ENCODE assay signal across 19 cellular contexts in the genomic region with DNA sequence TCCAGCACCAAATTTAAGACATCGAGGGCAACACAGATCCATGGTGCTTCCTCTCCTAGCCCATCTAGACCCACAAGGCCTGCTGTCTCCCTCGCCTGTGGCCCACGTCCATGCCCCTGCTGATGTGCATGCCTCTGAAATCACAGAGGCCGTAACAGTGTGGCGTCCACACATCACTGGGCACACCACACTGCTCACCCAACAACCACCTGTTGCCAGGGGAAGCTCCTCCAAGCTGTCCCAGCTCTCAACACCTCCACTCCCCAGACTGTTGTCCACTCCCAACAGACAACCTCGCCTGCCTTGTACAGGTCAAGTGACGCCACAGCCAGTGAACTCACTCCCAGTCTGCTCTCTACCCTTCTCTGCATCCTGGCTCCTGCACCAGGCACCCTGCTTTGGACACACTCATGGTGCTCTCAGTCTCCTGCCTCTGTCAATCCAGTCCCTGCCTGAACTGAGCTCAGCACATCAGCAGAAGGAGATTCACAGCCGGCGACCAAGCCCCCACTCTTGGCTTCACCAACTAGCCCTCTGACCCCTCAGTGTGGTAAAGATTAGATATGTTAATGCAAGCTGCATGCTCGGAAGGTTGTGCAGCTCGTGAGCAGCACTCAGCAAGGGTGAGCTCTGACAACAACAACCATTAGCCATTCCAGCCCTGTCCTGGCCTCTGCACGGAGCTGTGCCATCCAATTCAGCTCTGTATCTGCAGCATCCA.
"Had no signal": no experiment of that assay in that cellular context is flagged by ENCODE, and none has a peak within 500 bp of the region (broad histone marks: within the 10 kb centered on the region; RNA-seq: fewer than 3 reads in every experiment).

No MANE protein-coding gene starts in this region.

- FAIRE-seq: astrocyte, frontal cortex, keratinocyte had no signal

- H3K27me3 ChIP-seq: breast epithelium, ovary, tibial nerve had no signal

- H3K27ac ChIP-seq: breast epithelium, ovary, VCaP had no signal

- DNase-seq: activated CD4-positive, alpha-beta T cell treated with anti-CD3 and anti-CD28 coated beads for 1 hour; activated CD8-positive, alpha-beta memory T cell treated with anti-CD3 and anti-CD28 coated beads for 24 hours; activated CD8-positive, alpha-beta memory T cell treated with anti-CD3 and anti-CD28 coated beads, Interleukin-2, amount 50 U/mL, for 48 hours; activated gamma-delta T cell; activated T-cell treated with anti-CD3 and anti-CD28 coated beads, Interleukin-2, amount 50 U/mL, for 48 hours; cerebellar nuclear complex; effector CD4-positive, alpha-beta T cell; stimulated activated CD4-positive, alpha-beta T cell treated with anti-CD3 and anti-CD28 coated beads, Interleukin-1b, Interleukin-23, amount 100 ng/mL, for 48 hours; stimulated activated CD8-positive, alpha-beta memory T cell treated with anti-CD3 and anti-CD28 coated beads, Interleukin-4, amount 100 ng/mL, for 48 hours; stimulated activated naive CD4-positive, alpha-beta T cell treated with Interleukin-2 at 50 U/mL for 16 hours had no signal

- H3K4me3 Mint-ChIP-seq: activated naive CD4-positive, alpha-beta T cell treated with anti-CD3 and anti-CD28 coated beads, Interleukin-2, amount 50 U/mL, for 24 hours had no signal

- H3K36me3 ChIP-seq: breast epithelium, ovary had no signal

- H3K27ac Mint-ChIP-seq: activated naive CD4-positive, alpha-beta T cell treated with anti-CD3 and anti-CD28 coated beads, Interleukin-2, amount 50 U/mL, for 24 hours had no signal

- H3K4me1 Mint-ChIP-seq: activated naive CD4-positive, alpha-beta T cell treated with anti-CD3 and anti-CD28 coated beads, Interleukin-2, amount 50 U/mL, for 24 hours had no signal

- H3K27me3 Mint-ChIP-seq: activated naive CD4-positive, alpha-beta T cell treated with anti-CD3 and anti-CD28 coated beads, Interleukin-2, amount 50 U/mL, for 24 hours had no signal

- H3K9me3 Mint-ChIP-seq: activated naive CD4-positive, alpha-beta T cell treated with anti-CD3 and anti-CD28 coated beads, Interleukin-2, amount 50 U/mL, for 24 hours had no signal

- H3K4me3 ChIP-seq: breast epithelium, lung, ovary, tibial nerve had no signal

- H3K9me3 ChIP-seq: breast epithelium, ovary, tibial nerve had no signal

- H3K36me3 Mint-ChIP-seq: activated naive CD4-positive, alpha-beta T cell treated with anti-CD3 and anti-CD28 coated beads, Interleukin-2, amount 50 U/mL, for 24 hours had no signal
